Comparison of ENCODE assay signal across 10 cellular contexts in the genomic region with DNA sequence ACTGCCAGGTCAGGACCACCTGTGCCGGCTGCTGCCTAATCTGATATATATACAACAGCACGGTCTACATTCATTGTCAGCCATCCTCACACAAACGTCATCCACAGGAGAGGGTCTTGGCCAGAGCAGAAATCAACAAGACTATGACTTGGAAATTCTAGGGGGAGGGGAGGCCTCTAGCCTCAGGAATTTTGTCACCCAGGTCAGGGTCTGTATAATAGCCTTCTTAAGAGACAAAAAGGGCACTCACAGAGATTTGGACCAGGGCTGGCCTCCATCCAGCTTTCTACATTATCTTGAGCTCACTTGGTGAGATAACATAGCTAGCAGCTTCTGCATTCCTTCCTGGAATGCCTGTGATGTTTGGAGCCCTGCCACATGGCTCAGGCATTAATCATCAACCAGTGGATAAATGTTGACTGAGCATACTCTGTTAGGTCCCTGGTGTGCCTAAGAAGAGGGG. TPM values are rescaled to one million over a fixed set of nuclear protein-coding genes. Genes with fewer than 3 reads are reported as not detected.
A peak's percentile ranks its signal among the peaks of the same experiment; 100 is the strongest.
DNase-seq lines count a peak whose midpoint lies in the region; ATAC-seq and TF ChIP-seq lines count a peak whose summit lies in the region.
"Had no signal": no experiment of that assay in that cellular context is flagged by ENCODE, and none has a peak within 500 bp of the region (broad histone marks: within the 10 kb centered on the region; RNA-seq: fewer than 3 reads in every experiment).

No MANE protein-coding gene starts in this region.

- H3K27me3 Mint-ChIP-seq in chondrocyte (ENCODE audit: low read depth): no peaks in the 10 kb centered on the region

- no peaks in the 10 kb centered on the region for H3K4me1 ChIP-seq in uterus

- peak; percentile 98 for ATAC-seq in left colon
- ATAC-seq in GM18861 (IDR thresholded peaks at IDR 0.05; ENCODE audit: unreplicated experiment): no peak
- ATAC-seq in HG03378 (IDR thresholded peaks at IDR 0.05; ENCODE audit: unreplicated experiment): no peak

- no peak for TF ChIP-seq POLR2A in uterus (IDR thresholded peaks at IDR 0.05)

- no peaks in the 10 kb centered on the region for H3K36me3 ChIP-seq in uterus

- H3K27ac ChIP-seq in uterus: no peak overlapping the region
- H3K27ac ChIP-seq: 22Rv1 had no signal

- H3K36me3 Mint-ChIP-seq in chondrocyte (ENCODE audit: low read depth): no peaks in the 10 kb centered on the region

- no peak for TF ChIP-seq CTCF in chondrocyte (IDR thresholded peaks at IDR 0.05)
- TF ChIP-seq CTCF in uterus (IDR thresholded peaks at IDR 0.05): no peak

- H3K4me3 ChIP-seq in uterus: no peak overlapping the region

- DNase-seq in DMS 273 (lab: John Stamatoyannopoulos, UW; ENCODE audit: unreplicated experiment) (peak; percentile 24), DMS 273 treated with DMSO at 0.1 percent for 48 hours (lab: John Stamatoyannopoulos, UW) (no peak), chondrocyte (ENCODE audit: low spot score) (no peak), left colon (peak; percentile 75 to 76), uterus (peak; percentile 38 to 40), Kasumi-1 (lab: John Stamatoyannopoulos, UW) (no peak)
- DNase-seq: activated T-cell treated with anti-CD3 and anti-CD28 coated beads, Interleukin-2, amount 50 U/mL, for 48 hours had no signal

- intact Hi-C loops in left colon (cut with DNase I, micrococcal nuclease) (no loop called here), uterus (cut with DNase I; ENCODE audit: low total_unique reads) (no loop called here)

- H3K4me1 Mint-ChIP-seq in chondrocyte (ENCODE audit: low read depth): peaks cover 69% of the 10 kb centered on the region

- no peaks in the 10 kb centered on the region for H3K9me3 Mint-ChIP-seq in chondrocyte (ENCODE audit: low read depth)

- H3K27ac Mint-ChIP-seq in chondrocyte (ENCODE audit: unreplicated experiment): peak overlapping the region; percentile 79

- H3K27me3 ChIP-seq in uterus: no peaks in the 10 kb centered on the region

- no peaks in the 10 kb centered on the region for H3K9me3 ChIP-seq in uterus

- H3K4me3 Mint-ChIP-seq in chondrocyte (ENCODE audit: unreplicated experiment): no peak overlapping the region

RNA-seq across cellular contexts. Expression of gene CTIF, which starts 50.4 kb away (rescaled TPM):
- total RNA-seq in chondrocyte (173 to 236 TPM (median 184 TPM) in 3 replicates), left colon (10 to 100 TPM; 14.8 to 18.5 TPM), uterus (10 to 100 TPM; 11.3 to 94.3 (median 48.0) TPM)

Comparison
In these comparisons a context has a peak if more than half of its experiments do, and no peak if none do; other contexts are left out.
1. DNase-seq: peak in DMS 273 (single experiment), left colon (2 of 2) and uterus (2 of 2); none in DMS 273 treated with DMSO at 0.1 percent for 48 hours (single experiment), chondrocyte (single experiment) and Kasumi-1 (0 of 2).